28 cellular contexts compared by ENCODE assay signal in genomic region chr6:112524071-112524470, GRCh38.
"Had no signal": no experiment of that assay in that cellular context is flagged by ENCODE, and none has a peak within 500 bp of the region (broad histone marks: within the 10 kb centered on the region; RNA-seq: fewer than 3 reads in every experiment).

No MANE protein-coding gene starts in this region.

- H3K4me1 ChIP-seq: ascending aorta, esophagus squamous epithelium, gastroesophageal sphincter had no signal

- H3K4me3 ChIP-seq: ascending aorta, coronary artery, dorsolateral prefrontal cortex, esophagus squamous epithelium, gastroesophageal sphincter had no signal

- H3K4me1 Mint-ChIP-seq: activated CD4-positive, alpha-beta memory T cell treated with anti-CD3 and anti-CD28 coated beads, Interleukin-2, amount 10 ng/mL, durations not matched to agents 7 days and 5 days; activated CD4-positive, alpha-beta T cell treated with anti-CD3 and anti-CD28 coated beads, Interleukin-2, amount 10 ng/mL, durations not matched to agents 7 days and 5 days; activated naive CD4-positive, alpha-beta T cell treated with anti-CD3 and anti-CD28 coated beads, Interleukin-2, amount 10 ng/mL, durations not matched to agents 7 days and 5 days; activated naive CD8-positive, alpha-beta T cell treated with anti-CD3 and anti-CD28 coated beads, Interleukin-2, amount 10 ng/mL, durations not matched to agents 7 days and 5 days; brain; central memory CD8-positive, alpha-beta T cell had no signal

- H3K27me3 Mint-ChIP-seq: activated CD4-positive, alpha-beta memory T cell treated with anti-CD3 and anti-CD28 coated beads, Interleukin-2, amount 10 ng/mL, durations not matched to agents 7 days and 5 days; activated CD4-positive, alpha-beta T cell treated with anti-CD3 and anti-CD28 coated beads, Interleukin-2, amount 10 ng/mL, durations not matched to agents 7 days and 5 days; activated naive CD4-positive, alpha-beta T cell treated with anti-CD3 and anti-CD28 coated beads, Interleukin-2, amount 10 ng/mL, durations not matched to agents 7 days and 5 days; activated naive CD8-positive, alpha-beta T cell treated with anti-CD3 and anti-CD28 coated beads, Interleukin-2, amount 10 ng/mL, durations not matched to agents 7 days and 5 days; activated T-cell treated with anti-CD3 and anti-CD28 coated beads, Interleukin-2, amount 50 U/mL, for 24 hours; brain; central memory CD8-positive, alpha-beta T cell; dendritic cell treated with granulocyte-macrophage colony-stimulating factor and Interleukin-4, amounts not matched to agents 40 ng/mL and 50 ng/mL, for 4 days; effector memory CD8-positive, alpha-beta T cell had no signal

- H3K27ac ChIP-seq: ascending aorta, coronary artery, dorsolateral prefrontal cortex, epithelial cell of prostate, esophagus squamous epithelium, gastroesophageal sphincter had no signal

- DNase-seq: activated CD4-positive, alpha-beta memory T cell treated with anti-CD3 and anti-CD28 coated beads, Interleukin-2, amount 10 ng/mL, durations not matched to agents 7 days and 5 days; activated CD4-positive, alpha-beta T cell treated with anti-CD3 and anti-CD28 coated beads for 1 hour; activated CD4-positive, alpha-beta T cell treated with anti-CD3 and anti-CD28 coated beads for 4 hours; activated CD4-positive, alpha-beta T cell treated with anti-CD3 and anti-CD28 coated beads, Interleukin-2, amount 10 ng/mL, durations not matched to agents 7 days and 5 days; activated CD4-positive, alpha-beta T cell treated with anti-CD3 and anti-CD28 coated beads, Interleukin-2, amount 50 U/mL, for 4 hours; activated CD8-positive, alpha-beta memory T cell treated with anti-CD3 and anti-CD28 coated beads, Interleukin-2, amount 50 U/mL, for 48 hours; activated gamma-delta T cell; activated naive CD4-positive, alpha-beta T cell; activated naive CD4-positive, alpha-beta T cell treated with anti-CD3 and anti-CD28 coated beads, Interleukin-2, amount 10 ng/mL, durations not matched to agents 7 days and 5 days; activated naive CD8-positive, alpha-beta T cell treated with anti-CD3 and anti-CD28 coated beads, Interleukin-2, amount 10 ng/mL, durations not matched to agents 7 days and 5 days; activated T-cell treated with anti-CD3 and anti-CD28 coated beads for 4 hours; activated T-cell treated with anti-CD3 and anti-CD28 coated beads, Interleukin-2, amount 50 U/mL, for 24 hours; activated T-cell treated with anti-CD3 and anti-CD28 coated beads, Interleukin-2, amount 50 U/mL, for 72 hours; dorsolateral prefrontal cortex; effector memory CD8-positive, alpha-beta T cell; esophagus squamous epithelium; foreskin melanocyte; T-helper 2 cell had no signal

- H3K27ac Mint-ChIP-seq: activated CD4-positive, alpha-beta memory T cell treated with anti-CD3 and anti-CD28 coated beads, Interleukin-2, amount 10 ng/mL, durations not matched to agents 7 days and 5 days; activated CD4-positive, alpha-beta T cell treated with anti-CD3 and anti-CD28 coated beads, Interleukin-2, amount 10 ng/mL, durations not matched to agents 7 days and 5 days; activated naive CD4-positive, alpha-beta T cell treated with anti-CD3 and anti-CD28 coated beads, Interleukin-2, amount 10 ng/mL, durations not matched to agents 7 days and 5 days; activated naive CD4-positive, alpha-beta T cell treated with anti-CD3 and anti-CD28 coated beads, Interleukin-2, amount 50 U/mL, for 72 hours; activated naive CD8-positive, alpha-beta T cell treated with anti-CD3 and anti-CD28 coated beads, Interleukin-2, amount 10 ng/mL, durations not matched to agents 7 days and 5 days; activated T-cell treated with anti-CD3 and anti-CD28 coated beads, Interleukin-2, amount 50 U/mL, for 24 hours; activated T-cell treated with anti-CD3 and anti-CD28 coated beads, Interleukin-2, amount 50 U/mL, for 72 hours; brain; dendritic cell treated with granulocyte-macrophage colony-stimulating factor and Interleukin-4, amounts not matched to agents 40 ng/mL and 50 ng/mL, for 4 days; effector memory CD8-positive, alpha-beta T cell had no signal

- H3K36me3 ChIP-seq: ascending aorta, esophagus squamous epithelium, gastroesophageal sphincter had no signal

- H3K27me3 ChIP-seq: ascending aorta, dorsolateral prefrontal cortex, esophagus squamous epithelium, gastroesophageal sphincter had no signal

- ATAC-seq: activated naive CD4-positive, alpha-beta T cell treated with anti-CD3 and anti-CD28 coated beads, Interleukin-2, amount 50 U/mL, for 72 hours; activated T-cell treated with anti-CD3 and anti-CD28 coated beads, Interleukin-2, amount 50 U/mL, for 72 hours; effector memory CD8-positive, alpha-beta T cell; gastroesophageal sphincter had no signal

- H3K4me3 Mint-ChIP-seq: activated CD4-positive, alpha-beta memory T cell treated with anti-CD3 and anti-CD28 coated beads, Interleukin-2, amount 10 ng/mL, durations not matched to agents 7 days and 5 days; activated CD4-positive, alpha-beta T cell treated with anti-CD3 and anti-CD28 coated beads, Interleukin-2, amount 10 ng/mL, durations not matched to agents 7 days and 5 days; activated naive CD4-positive, alpha-beta T cell treated with anti-CD3 and anti-CD28 coated beads, Interleukin-2, amount 10 ng/mL, durations not matched to agents 7 days and 5 days; activated naive CD8-positive, alpha-beta T cell treated with anti-CD3 and anti-CD28 coated beads, Interleukin-2, amount 10 ng/mL, durations not matched to agents 7 days and 5 days; activated T-cell treated with anti-CD3 and anti-CD28 coated beads, Interleukin-2, amount 50 U/mL, for 24 hours; activated T-cell treated with anti-CD3 and anti-CD28 coated beads, Interleukin-2, amount 50 U/mL, for 72 hours; brain; central memory CD8-positive, alpha-beta T cell; dendritic cell treated with granulocyte-macrophage colony-stimulating factor and Interleukin-4, amounts not matched to agents 40 ng/mL and 50 ng/mL, for 4 days; effector memory CD8-positive, alpha-beta T cell had no signal

- H3K9me3 ChIP-seq: ascending aorta, esophagus squamous epithelium, gastroesophageal sphincter had no signal

- FAIRE-seq: bronchial epithelial cell, endothelial cell of umbilical vein had no signal

- H3K36me3 Mint-ChIP-seq: activated naive CD4-positive, alpha-beta T cell treated with anti-CD3 and anti-CD28 coated beads, Interleukin-2, amount 10 ng/mL, durations not matched to agents 7 days and 5 days; activated naive CD4-positive, alpha-beta T cell treated with anti-CD3 and anti-CD28 coated beads, Interleukin-2, amount 50 U/mL, for 72 hours; activated naive CD8-positive, alpha-beta T cell treated with anti-CD3 and anti-CD28 coated beads, Interleukin-2, amount 10 ng/mL, durations not matched to agents 7 days and 5 days had no signal

- H3K9me3 Mint-ChIP-seq: activated CD4-positive, alpha-beta memory T cell treated with anti-CD3 and anti-CD28 coated beads, Interleukin-2, amount 10 ng/mL, durations not matched to agents 7 days and 5 days; activated CD4-positive, alpha-beta T cell treated with anti-CD3 and anti-CD28 coated beads, Interleukin-2, amount 10 ng/mL, durations not matched to agents 7 days and 5 days; activated naive CD4-positive, alpha-beta T cell treated with anti-CD3 and anti-CD28 coated beads, Interleukin-2, amount 50 U/mL, for 72 hours; activated T-cell treated with anti-CD3 and anti-CD28 coated beads, Interleukin-2, amount 50 U/mL, for 24 hours; activated T-cell treated with anti-CD3 and anti-CD28 coated beads, Interleukin-2, amount 50 U/mL, for 72 hours had no signal
